2 cellular contexts compared by ENCODE assay signal in genomic region chr5:170490381-170490780, GRCh38.
TF ChIP-seq lines count a peak whose summit lies in the region.

No MANE protein-coding gene starts in this region.

TF ChIP-seq in SK-N-SH, 30 proteins besides CTCF, POLR2A, EP300 and RAD21 (continued from another document):
- TF ChIP-seq REST (IDR thresholded peaks at IDR 0.05; ENCODE audit: low read depth, low read length) (no peak), MEF2A (IDR thresholded peaks at IDR 0.05; ENCODE audit: borderline replicate concordance, low read depth) (no peak), TEAD4 (IDR thresholded peaks at IDR 0.05; ENCODE audit: borderline replicate concordance, insufficient read depth) (no peak), FOSL2 (IDR thresholded peaks at IDR 0.05; ENCODE audit: borderline replicate concordance, low read depth) (no peak), RXRA (IDR thresholded peaks at IDR 0.05; ENCODE audit: borderline replicate concordance, low read depth) (no peak), YY1 (IDR thresholded peaks at IDR 0.05; ENCODE audit: low read depth) (no peak), EZH2phosphoT487 (IDR thresholded peaks at IDR 0.05; ENCODE audit: borderline replicate concordance, low read depth) (no peak)
- TF ChIP-seq, protein P1, sequence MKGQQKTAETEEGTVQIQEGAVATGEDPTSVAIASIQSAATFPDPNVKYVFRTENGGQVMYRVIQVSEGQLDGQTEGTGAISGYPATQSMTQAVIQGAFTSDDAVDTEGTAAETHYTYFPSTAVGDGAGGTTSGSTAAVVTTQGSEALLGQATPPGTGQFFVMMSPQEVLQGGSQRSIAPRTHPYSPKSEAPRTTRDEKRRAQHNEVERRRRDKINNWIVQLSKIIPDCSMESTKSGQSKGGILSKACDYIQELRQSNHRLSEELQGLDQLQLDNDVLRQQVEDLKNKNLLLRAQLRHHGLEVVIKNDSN (IDR thresholded peaks at IDR 0.05; ENCODE audit: borderline replicate concordance, low read depth) = no peak

TF ChIP-seq in SK-N-SH treated with all-trans-retinoic acid at 6 μM for 48 hours, 23 proteins besides CTCF, POLR2A, EP300 and RAD21 (continued from another document):
- no peak for TF ChIP-seq TSHZ2 (CRISPR knock-in tag; IDR thresholded peaks at IDR 0.05)
- no peak for TF ChIP-seq BACH2 (CRISPR knock-in tag; IDR thresholded peaks at IDR 0.05; ENCODE audit: borderline replicate concordance)
- TF ChIP-seq ISL1 (CRISPR knock-in tag; IDR thresholded peaks at IDR 0.05) = no peak
- no peak for TF ChIP-seq PPARA (CRISPR knock-in tag; IDR thresholded peaks at IDR 0.05; ENCODE audit: borderline replicate concordance)
- TF ChIP-seq ZC3H10 (CRISPR knock-in tag; IDR thresholded peaks at IDR 0.05) = no peak
- no peak for TF ChIP-seq ARNTL (CRISPR knock-in tag; IDR thresholded peaks at IDR 0.05; ENCODE audit: borderline replicate concordance, low read depth)
TF ChIP-seq in SK-N-SH treated with all-trans-retinoic acid at 6 μM for 48 hours: peak in this region for 0.
